In genomic region chr10:15088428-15089261, GRCh38 we compare ENCODE assay signal across 1 cellular context.
TF ChIP-seq lines count a peak whose summit lies in the region.

Gene ACBD7, minus strand, starts transcription at chr10:15088776. Its CDS starts 48 bp downstream, at chr10:15088728.

TF ChIP-seq in IMR-90, 13 proteins besides CTCF, POLR2A, EP300 and RAD21 (continued from another document):
- TF ChIP-seq FOS (IDR thresholded peaks at IDR 0.05; ENCODE audit: low read depth, low read length), result 0 out of 2 replicates have a peak, but pooled peaks have one; percentile 13
- no peak for TF ChIP-seq RCOR1 (IDR thresholded peaks at IDR 0.05; ENCODE audit: insufficient replicate concordance, low read length)
- no peak for TF ChIP-seq CEBPB (IDR thresholded peaks at IDR 0.05; ENCODE audit: low read depth, low read length)
- TF ChIP-seq MAFK (IDR thresholded peaks at IDR 0.05; ENCODE audit: low read depth, low read length), result no peak
- peak; percentile 71; the same call in 1 of the 2 replicates for TF ChIP-seq MXI1 (IDR thresholded peaks at IDR 0.05; ENCODE audit: borderline replicate concordance, low read depth, low read length)
- TF ChIP-seq MAZ (IDR thresholded peaks at IDR 0.05; ENCODE audit: borderline replicate concordance, low read depth, low read length), result peak; percentile 24; the same call in 1 of the 2 replicates
- TF ChIP-seq USF2 (IDR thresholded peaks at IDR 0.05; ENCODE audit: low read depth, low read length), result no peak
- no peak for TF ChIP-seq SMC3 (IDR thresholded peaks at IDR 0.05; ENCODE audit: low read depth, low read length)
- no peak for TF ChIP-seq RFX5 (IDR thresholded peaks at IDR 0.05; ENCODE audit: low read depth, low read length)
- no peak for TF ChIP-seq NFE2L2 (IDR thresholded peaks at IDR 0.05; ENCODE audit: low read depth, low read length)
- no peak for TF ChIP-seq ELK1 (IDR thresholded peaks at IDR 0.05; ENCODE audit: borderline replicate concordance, low read depth, low read length)
